ENCODE assay signal across 1 cellular context in the genomic region with DNA sequence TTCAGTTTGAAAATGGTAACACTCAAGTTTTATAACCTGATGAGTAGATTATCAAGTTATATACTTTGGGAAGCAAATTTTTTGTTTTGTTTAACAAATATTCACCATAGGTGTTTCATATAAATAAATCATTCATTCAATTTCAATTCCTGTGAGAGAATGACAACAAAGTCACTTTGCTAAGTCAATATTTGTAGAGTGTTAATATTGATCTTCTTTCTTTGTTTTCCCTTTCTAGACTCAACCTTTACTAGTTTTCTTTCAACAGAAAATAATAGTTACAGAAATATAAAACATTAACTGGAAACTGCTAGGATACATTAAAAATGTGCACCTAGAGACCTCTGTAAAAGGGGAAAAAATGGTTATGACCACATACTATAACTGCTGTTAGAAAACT.
TF ChIP-seq lines count a peak whose summit lies in the region.

No MANE protein-coding gene starts in this region.

TF ChIP-seq in HepG2, 621 proteins besides CTCF, POLR2A, EP300 and RAD21:
- no peak for TF ChIP-seq SOX13 (IDR thresholded peaks at IDR 0.05)
- peak in 1 of 2 experiments; percentile 45; a peak in 1 of 4 replicates for TF ChIP-seq SOX13 (CRISPR knock-in tag; conservative IDR thresholded peaks at IDR 0.05 in 1 of 2, IDR thresholded peaks at IDR 0.05 in 1 of 2)
- TF ChIP-seq, protein P1, sequence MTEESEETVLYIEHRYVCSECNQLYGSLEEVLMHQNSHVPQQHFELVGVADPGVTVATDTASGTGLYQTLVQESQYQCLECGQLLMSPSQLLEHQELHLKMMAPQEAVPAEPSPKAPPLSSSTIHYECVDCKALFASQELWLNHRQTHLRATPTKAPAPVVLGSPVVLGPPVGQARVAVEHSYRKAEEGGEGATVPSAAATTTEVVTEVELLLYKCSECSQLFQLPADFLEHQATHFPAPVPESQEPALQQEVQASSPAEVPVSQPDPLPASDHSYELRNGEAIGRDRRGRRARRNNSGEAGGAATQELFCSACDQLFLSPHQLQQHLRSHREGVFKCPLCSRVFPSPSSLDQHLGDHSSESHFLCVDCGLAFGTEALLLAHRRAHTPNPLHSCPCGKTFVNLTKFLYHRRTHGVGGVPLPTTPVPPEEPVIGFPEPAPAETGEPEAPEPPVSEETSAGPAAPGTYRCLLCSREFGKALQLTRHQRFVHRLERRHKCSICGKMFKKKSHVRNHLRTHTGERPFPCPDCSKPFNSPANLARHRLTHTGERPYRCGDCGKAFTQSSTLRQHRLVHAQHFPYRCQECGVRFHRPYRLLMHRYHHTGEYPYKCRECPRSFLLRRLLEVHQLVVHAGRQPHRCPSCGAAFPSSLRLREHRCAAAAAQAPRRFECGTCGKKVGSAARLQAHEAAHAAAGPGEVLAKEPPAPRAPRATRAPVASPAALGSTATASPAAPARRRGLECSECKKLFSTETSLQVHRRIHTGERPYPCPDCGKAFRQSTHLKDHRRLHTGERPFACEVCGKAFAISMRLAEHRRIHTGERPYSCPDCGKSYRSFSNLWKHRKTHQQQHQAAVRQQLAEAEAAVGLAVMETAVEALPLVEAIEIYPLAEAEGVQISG (CRISPR knock-in tag; IDR thresholded peaks at IDR 0.05) = no peak
- TF ChIP-seq ZNF562 (CRISPR knock-in tag; IDR thresholded peaks at IDR 0.05; ENCODE audit: borderline replicate concordance) = no peak
- TF ChIP-seq SOX5 (CRISPR knock-in tag; IDR thresholded peaks at IDR 0.05; ENCODE audit: borderline replicate concordance) = peak; percentile 50; the same call in 1 of the 2 replicates
- peak; percentile 57; the same call in 1 of the 2 replicates for TF ChIP-seq FOXA1 (IDR thresholded peaks at IDR 0.05)
- no peak for TF ChIP-seq FOXA1 (CRISPR knock-in tag; IDR thresholded peaks at IDR 0.05)
- no peak for TF ChIP-seq ZNF558 (CRISPR knock-in tag; IDR thresholded peaks at IDR 0.05; ENCODE audit: borderline replicate concordance)
- TF ChIP-seq ARNT2 (CRISPR knock-in tag; IDR thresholded peaks at IDR 0.05; ENCODE audit: low read depth) = no peak
- no peak for TF ChIP-seq MTA3 (CRISPR knock-in tag; IDR thresholded peaks at IDR 0.05)
- TF ChIP-seq ZMYM2 (CRISPR knock-in tag; IDR thresholded peaks at IDR 0.05) = no peak
- 0 out of 2 replicates have a peak, but pooled peaks have one; percentile 15 for TF ChIP-seq ZNF24 (IDR thresholded peaks at IDR 0.05)
- TF ChIP-seq ZNF441 (CRISPR knock-in tag; IDR thresholded peaks at IDR 0.05; ENCODE audit: borderline replicate concordance) = no peak
TF ChIP-seq in HepG2: peak in this region for 4.
